Comparison of ENCODE assay signal across 11 cellular contexts in the genomic region with DNA sequence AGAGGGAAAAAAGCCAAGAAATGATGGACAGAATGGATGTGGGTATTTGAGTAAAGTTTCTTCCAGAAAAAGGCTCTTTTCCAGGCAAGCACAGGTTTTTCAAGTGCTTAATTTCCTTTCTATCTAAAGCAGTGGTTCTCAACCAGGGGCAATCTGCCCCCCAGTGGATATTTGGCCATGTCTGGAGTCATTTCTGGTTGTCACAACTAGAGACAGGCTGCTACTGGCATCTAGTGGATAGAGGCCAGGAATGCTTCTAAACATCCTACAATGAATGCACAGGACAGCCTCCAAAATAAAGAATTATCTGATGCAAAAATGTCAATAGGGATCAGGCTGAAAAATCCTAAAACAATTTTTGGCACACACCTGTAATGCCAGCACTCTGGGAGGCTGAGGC. TPM values are rescaled to one million over a fixed set of nuclear protein-coding genes. Genes with fewer than 3 reads are reported as not detected.
DNase-seq lines count a peak whose midpoint lies in the region; ATAC-seq and TF ChIP-seq lines count a peak whose summit lies in the region.
"Had no signal": no experiment of that assay in that cellular context is flagged by ENCODE, and none has a peak within 500 bp of the region (broad histone marks: within the 10 kb centered on the region; RNA-seq: fewer than 3 reads in every experiment).

No MANE protein-coding gene starts in this region.

- peaks cover 48% of the 10 kb centered on the region for H3K36me3 Mint-ChIP-seq in effector memory CD8-positive, alpha-beta T cell (ENCODE audit: insufficient read depth)

- peak overlapping the region in 1 of 2 donors; percentile 38 for H3K27ac Mint-ChIP-seq in effector memory CD8-positive, alpha-beta T cell

- H3K4me1 Mint-ChIP-seq in effector memory CD8-positive, alpha-beta T cell (ENCODE audit: low read depth in 2 of 2), result peaks cover 24 to 32% of the 10 kb centered on the region in 2 donors

- no peak for ATAC-seq in effector memory CD8-positive, alpha-beta T cell (replicated peaks)
- ATAC-seq: activated CD4-positive, CD25-positive, alpha-beta regulatory T cell treated with anti-CD3 and anti-CD28 coated beads, Interleukin-2, amount 50 U/mL, for 24 hours had no signal

- DNase-seq in NCI-H2029 (lab: John Stamatoyannopoulos, UW) (peak; percentile 11), NCI-H2029 treated with DMSO at 0.1 percent for 48 hours (lab: John Stamatoyannopoulos, UW) (no peak), RPMI7951 (ENCODE audit: low read depth) (peak; percentile 35), pons (ENCODE audit: low spot score) (no peak), islet precursor cell (no peak), AG20443 (ENCODE audit: low spot score) (no peak)
- peak in 2 of 3 experiments; percentile 14 to 27 for DNase-seq in effector memory CD8-positive, alpha-beta T cell
- DNase-seq: NCI-H446 treated with DMSO at 0.1 percent for 48 hours, ovary had no signal

- TF ChIP-seq CTCF in GM12872 (IDR thresholded peaks at IDR 0.05; ENCODE audit: insufficient read depth, low read depth, low read length), result 0 out of 3 replicates have a peak, but pooled peaks have one; percentile 29

- no peaks in the 10 kb centered on the region for H3K9me3 Mint-ChIP-seq in effector memory CD8-positive, alpha-beta T cell

- H3K4me3 Mint-ChIP-seq in effector memory CD8-positive, alpha-beta T cell, result no peak overlapping the region

- H3K27me3 Mint-ChIP-seq in effector memory CD8-positive, alpha-beta T cell, result no peaks in the 10 kb centered on the region

RNA-seq across cellular contexts. Expression of a gene that starts 23.9 kb away (rescaled TPM):
- total RNA-seq in RPMI7951 (2014; rRNA removed; shearing (Covaris generic)), result 100 and 113 TPM in 2 replicates

RNA-seq across cellular contexts. Expression of a gene that starts 32.8 kb away (rescaled TPM):
- total RNA-seq in RPMI7951 (2014; rRNA removed; shearing (Covaris generic)), result 59.2 and 67.4 TPM in 2 replicates

RNA-seq across cellular contexts. Expression of a gene that starts 42.6 kb away (rescaled TPM):
- total RNA-seq in RPMI7951 (2014; rRNA removed; shearing (Covaris generic)), result 21.5 and 28.0 TPM in 2 replicates

RNA-seq across cellular contexts. Expression of a gene that starts 55.4 kb away (rescaled TPM):
- 186 and 215 TPM in 2 replicates for total RNA-seq in RPMI7951 (2014; rRNA removed; shearing (Covaris generic))

Comparison
In these comparisons a context has a peak if more than half of its experiments do, and no peak if none do; other contexts are left out.
1. DNase-seq: peak in NCI-H2029 (single experiment), RPMI7951 (single experiment) and effector memory CD8-positive, alpha-beta T cell (2 of 3); none in NCI-H2029 treated with DMSO at 0.1 percent for 48 hours (single experiment), pons (single experiment), islet precursor cell (single experiment) and AG20443 (single experiment).